Comparison of ENCODE assay signal across 8 cellular contexts in genomic region chr1:212034516-212035122, GRCh38. TPM values are rescaled to one million over a fixed set of nuclear protein-coding genes. Genes with fewer than 3 reads are reported as not detected.
DNase-seq lines count a peak whose midpoint lies in the region; ATAC-seq, FAIRE-seq and TF ChIP-seq lines count a peak whose summit lies in the region.

No MANE protein-coding gene starts in this region.

- H3K9me3 ChIP-seq in SU-DHL-6 (ENCODE audit: insufficient read depth, low read length) = no peaks in the 10 kb centered on the region

- peak overlapping the region; percentile 81 for H3K27ac ChIP-seq in SU-DHL-6 (ENCODE audit: low read depth, low read length)

- ATAC-seq in sciatic nerve (peak; percentile 7), HG02981 (IDR thresholded peaks at IDR 0.05; ENCODE audit: unreplicated experiment) (no peak), HG02610 (IDR thresholded peaks at IDR 0.05; ENCODE audit: unreplicated experiment) (no peak)

- no peaks in the 10 kb centered on the region for H3K36me3 Mint-ChIP-seq in glutamatergic neuron (ENCODE audit: unreplicated experiment)

- no peaks in the 10 kb centered on the region for H3K27me3 ChIP-seq in SU-DHL-6 (ENCODE audit: low read length)

- DNase-seq in HFF-Myc (ENCODE audit: extremely low read depth, low read depth) = no peak
- DNase-seq in glutamatergic neuron = no peak
- DNase-seq in sciatic nerve (ENCODE audit: low spot score) = no peak
- DNase-seq in GM12891 (ENCODE audit: insufficient read length, low spot score) = no peak

- H3K4me1 Mint-ChIP-seq in glutamatergic neuron (ENCODE audit: low read depth, unreplicated experiment) = peaks cover 4% of the 10 kb centered on the region

- H3K4me3 ChIP-seq in GM08714 (ENCODE audit: low read length) (peak overlapping the region; percentile 99), HFF-Myc (replicated peaks; ENCODE audit: low read depth, low read length) (peak overlapping the region; percentile 94), SU-DHL-6 (ENCODE audit: insufficient read depth, low read length, poor library complexity, severe bottlenecking) (peak overlapping the region; percentile 82)

- H3K9me3 Mint-ChIP-seq in glutamatergic neuron (ENCODE audit: unreplicated experiment) = peaks cover 4% of the 10 kb centered on the region

- H3K36me3 ChIP-seq in SU-DHL-6 (ENCODE audit: low read length) = peaks cover 7% of the 10 kb centered on the region; the same call in 1 of the 2 replicates

- H3K79me2 ChIP-seq in SU-DHL-6 (ENCODE audit: insufficient read depth, low read length) = peaks cover 93% of the 10 kb centered on the region

- H4K20me1 ChIP-seq in SU-DHL-6 (ENCODE audit: low read depth, low read length) = peaks cover 31% of the 10 kb centered on the region

- H3K9ac ChIP-seq in SU-DHL-6 (ENCODE audit: low read length) = peak overlapping the region; percentile 90

- H3K4me2 ChIP-seq in SU-DHL-6 (ENCODE audit: low read depth, low read length, poor library complexity, severe bottlenecking) = peak overlapping the region; percentile 90

- peaks cover 3% of the 10 kb centered on the region for H3K27me3 Mint-ChIP-seq in glutamatergic neuron (ENCODE audit: unreplicated experiment)

- no peaks in the 10 kb centered on the region for H3K9me2 ChIP-seq in SU-DHL-6 (replicated peaks; ENCODE audit: insufficient read depth, low read length)

- TF ChIP-seq CTCF in HFF-Myc (IDR thresholded peaks at IDR 0.05; ENCODE audit: low read depth, low read length, missing control alignments) (no peak), SU-DHL-6 (IDR thresholded peaks at IDR 0.05; ENCODE audit: insufficient read depth, low read length, poor library complexity, severe bottlenecking) (no peak), glutamatergic neuron (IDR thresholded peaks at IDR 0.05; ENCODE audit: partially characterized antibody, unreplicated experiment) (no peak)

- H3K27ac Mint-ChIP-seq in glutamatergic neuron (ENCODE audit: unreplicated experiment) = peak overlapping the region; percentile 6

- H3K4me3 Mint-ChIP-seq in glutamatergic neuron (ENCODE audit: unreplicated experiment) = peak overlapping the region; percentile 95

- no peaks in the 10 kb centered on the region; the same call in 1 of the 2 replicates for H3F3A ChIP-seq in SU-DHL-6 (ENCODE audit: insufficient read depth)

- no peak for FAIRE-seq in GM12891 (lab: Jason Lieb, UNC)

- H2AFZ ChIP-seq in SU-DHL-6 (ENCODE audit: low read depth, low read length, severe bottlenecking) = peak overlapping the region; percentile 23

- no peak for TF ChIP-seq POLR2A in GM12891 (IDR thresholded peaks at IDR 0.05; ENCODE audit: low read depth, low read length)

- intact Hi-C loops in sciatic nerve (cut with DNase I) = loop anchor here (10.0 kb wide), 1 partner anchor 340 kb away; no protein-coding TSS in a partner anchor

TF ChIP-seq in GM12891, 5 proteins besides CTCF, POLR2A, EP300 and RAD21:
- TF ChIP-seq TAF1 (IDR thresholded peaks at IDR 0.05; ENCODE audit: low read depth, low read length) (no peak), PAX5 (IDR thresholded peaks at IDR 0.05; ENCODE audit: insufficient read depth, low read length, severe bottlenecking) (no peak), POU2F2 (IDR thresholded peaks at IDR 0.05; ENCODE audit: low read depth, low read length) (no peak), SPI1 (IDR thresholded peaks at IDR 0.05; ENCODE audit: low read depth, low read length) (no peak), POLR2AphosphoS5 (IDR thresholded peaks at IDR 0.05; ENCODE audit: low read depth, low read length) (no peak)

RNA-seq across cellular contexts. Expression of gene INTS7, which starts 0.7 kb away (rescaled TPM):
- total RNA-seq in glutamatergic neuron (ENCODE audit: unreplicated experiment) = 17.6 TPM
- total RNA-seq in sciatic nerve = 10.4 TPM
- polyA plus RNA-seq in GM12891 (2012; ENCODE audit: low read depth, missing spikeins) = 10.7 TPM

RNA-seq across cellular contexts. Expression of gene DTL, which starts 0.9 kb away (rescaled TPM):
- total RNA-seq in glutamatergic neuron (ENCODE audit: unreplicated experiment) (7.4 TPM), sciatic nerve (0.71 TPM)
- 20.7 TPM for polyA plus RNA-seq in GM12891 (2012; ENCODE audit: low read depth, missing spikeins)
